In the genomic region with DNA sequence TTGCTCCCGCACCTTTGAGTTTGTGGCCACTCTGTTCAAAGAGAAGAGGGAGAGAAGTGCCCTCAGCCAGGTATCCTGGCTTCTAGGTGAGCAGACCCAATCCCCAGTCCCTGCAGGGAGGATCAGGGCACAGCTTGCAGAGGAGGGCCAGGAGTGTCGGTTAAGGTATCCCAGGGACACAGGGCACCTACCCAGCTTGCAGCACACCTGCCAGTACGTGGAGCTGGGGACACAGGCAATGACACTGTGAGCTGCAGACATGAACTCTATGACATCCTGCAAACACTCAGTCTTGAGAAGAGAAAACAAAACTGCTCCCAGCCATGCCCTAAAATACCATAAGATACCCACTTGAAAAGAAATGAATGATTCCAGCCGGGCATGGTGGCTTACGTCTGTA, we compare ENCODE assay signal across 1 cellular context.
TF ChIP-seq lines count a peak whose summit lies in the region.

No MANE protein-coding gene starts in this region.

TF ChIP-seq in HepG2, 621 proteins besides CTCF, POLR2A, EP300 and RAD21:
- TF ChIP-seq ZBTB38 (CRISPR knock-in tag; IDR thresholded peaks at IDR 0.05) (peak; percentile 80; the same call in 1 of the 2 replicates), SALL1 (CRISPR knock-in tag; IDR thresholded peaks at IDR 0.05) (peak; percentile 5; the same call in 1 of the 2 replicates)
